14 cellular contexts compared by ENCODE assay signal in the genomic region with DNA sequence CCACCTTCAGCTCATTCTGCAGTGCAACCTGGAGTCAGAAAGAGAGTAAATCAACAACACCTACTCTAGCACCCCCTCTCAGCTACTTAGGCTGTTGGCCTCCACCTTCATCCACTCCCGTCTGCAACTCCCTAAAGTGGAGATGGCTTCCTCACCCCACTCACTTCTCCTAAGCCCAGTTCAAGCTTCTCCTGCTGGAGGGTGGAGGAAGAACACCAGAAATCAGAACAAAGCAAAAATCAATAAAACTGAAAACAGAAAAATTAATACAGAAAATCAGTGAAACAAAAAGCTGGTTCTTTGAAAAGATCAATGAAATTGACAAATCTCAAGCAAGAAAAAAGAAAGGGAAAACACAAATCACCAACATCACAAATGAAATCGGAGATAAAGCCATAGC.
DNase-seq lines count a peak whose midpoint lies in the region; ATAC-seq and TF ChIP-seq lines count a peak whose summit lies in the region.
"Had no signal": no experiment of that assay in that cellular context is flagged by ENCODE, and none has a peak within 500 bp of the region (broad histone marks: within the 10 kb centered on the region; RNA-seq: fewer than 3 reads in every experiment).

No MANE protein-coding gene starts in this region.

- H3K27ac Mint-ChIP-seq in activated CD4-positive, alpha-beta T cell treated with anti-CD3 and anti-CD28 coated beads, Interleukin-2, amount 10 ng/mL, durations not matched to agents 24 days and 14 days, result peak overlapping the region; percentile 21

- H3K9me3 Mint-ChIP-seq in activated CD4-positive, alpha-beta T cell treated with anti-CD3 and anti-CD28 coated beads, Interleukin-2, amount 10 ng/mL, durations not matched to agents 24 days and 14 days, result peaks cover 6% of the 10 kb centered on the region

- H3K27me3 Mint-ChIP-seq in activated CD4-positive, alpha-beta T cell treated with anti-CD3 and anti-CD28 coated beads, Interleukin-2, amount 10 ng/mL, durations not matched to agents 24 days and 14 days, result peaks cover 30% of the 10 kb centered on the region

- no peak for DNase-seq in activated CD4-positive, alpha-beta T cell treated with anti-CD3 and anti-CD28 coated beads, Interleukin-2, amount 10 ng/mL, durations not matched to agents 24 days and 14 days
- DNase-seq in activated CD4-positive, alpha-beta T cell treated with anti-CD3 and anti-CD28 coated beads, Interleukin-2, amount 50 U/mL, for 4 hours, result no peak
- DNase-seq in astrocyte of the cerebellum (ENCODE audit: low read depth), result no peak
- DNase-seq in fibroblast of the aortic adventitia (ENCODE audit: low read depth), result no peak
- no peak for DNase-seq in left colon
- DNase-seq in glomerular visceral epithelial cell (ENCODE audit: extremely low spot score), result no peak
- no peak for DNase-seq in head of caudate nucleus
- DNase-seq: DMS153, Karpas-422, NCI-H187 treated with DMSO at 0.1 percent for 48 hours, NCI-H748 treated with DMSO at 0.1 percent for 48 hours, SHP77 treated with DMSO at 0.1 percent for 48 hours had no signal

- TF ChIP-seq CTCF in astrocyte of the cerebellum (IDR thresholded peaks at IDR 0.05; ENCODE audit: low read depth, low read length, missing control alignments) (peak; percentile 19), fibroblast of the aortic adventitia (IDR thresholded peaks at IDR 0.05; ENCODE audit: insufficient read depth, low read length) (peak; percentile 32)

- intact Hi-C loops in activated CD4-positive, alpha-beta T cell treated with anti-CD3 and anti-CD28 coated beads, Interleukin-2, amount 10 ng/mL, durations not matched to agents 24 days and 14 days (cut with micrococcal nuclease), result no loop called here
- intact Hi-C loops in left colon (cut with DNase I, micrococcal nuclease), result no loop called here
- intact Hi-C loops in head of caudate nucleus (cut with DNase I), result no loop called here

- ATAC-seq in left colon (no peak), HG03342 (IDR thresholded peaks at IDR 0.05; ENCODE audit: unreplicated experiment) (no peak)

- H3K36me3 Mint-ChIP-seq in activated CD4-positive, alpha-beta T cell treated with anti-CD3 and anti-CD28 coated beads, Interleukin-2, amount 10 ng/mL, durations not matched to agents 24 days and 14 days (ENCODE audit: low read depth), result peaks cover 6% of the 10 kb centered on the region

- H3K4me3 Mint-ChIP-seq in activated CD4-positive, alpha-beta T cell treated with anti-CD3 and anti-CD28 coated beads, Interleukin-2, amount 10 ng/mL, durations not matched to agents 24 days and 14 days, result no peak overlapping the region

- peaks cover 3% of the 10 kb centered on the region for H3K4me1 Mint-ChIP-seq in activated CD4-positive, alpha-beta T cell treated with anti-CD3 and anti-CD28 coated beads, Interleukin-2, amount 10 ng/mL, durations not matched to agents 24 days and 14 days

- H3K4me3 ChIP-seq in astrocyte of the cerebellum (ENCODE audit: low read depth, low read length) (no peak overlapping the region), fibroblast of the aortic adventitia (ENCODE audit: low read depth, low read length) (no peak overlapping the region)
- H3K4me3 ChIP-seq: HAP-1 had no signal

- in situ Hi-C loops in astrocyte of the cerebellum (cut with HindIII; ENCODE audit: low sequenced_read_pairs), result no loop called here
